8 cellular contexts compared by ENCODE assay signal in genomic region chr6:27757307-27757706, GRCh38.
DNase-seq lines count a peak whose midpoint lies in the region; ATAC-seq and TF ChIP-seq lines count a peak whose summit lies in the region.

No MANE protein-coding gene starts in this region.

- H3K9me2 ChIP-seq in SK-N-SH = no peaks in the 10 kb centered on the region

- H3K4me3 ChIP-seq in esophagus muscularis mucosa (peak overlapping the region; percentile 22 to 35 (median 32)), skeletal muscle cell (ENCODE audit: low read depth, low read length) (peak overlapping the region; percentile 38), SK-N-SH (ENCODE audit: low read depth in 2 of 2, low read length in 1 of 2) (no peak overlapping the region), BE2C (ENCODE audit: low read depth, low read length) (no peak overlapping the region)

- H3K9ac ChIP-seq in SK-N-SH = no peak overlapping the region

- WGBS in esophagus muscularis mucosa = 25% methylated on average over 25 of the region's 30 CpGs
- 90% methylated on average over 29 of the region's 30 CpGs for WGBS in SK-N-SH (ENCODE audit: low lambda C conversion rate)

- H3K36me3 ChIP-seq in esophagus muscularis mucosa (no peaks in the 10 kb centered on the region), SK-N-SH (replicated peaks in 1 of 2; ENCODE audit: control insufficient read depth in 1 of 2, insufficient read depth in 2 of 2, low read length in 1 of 2) (no peaks in the 10 kb centered on the region), BE2C (no peaks in the 10 kb centered on the region)

- no peaks in the 10 kb centered on the region for H4K20me1 ChIP-seq in SK-N-SH (ENCODE audit: insufficient read depth)

- H3K9me3 ChIP-seq in esophagus muscularis mucosa (no peaks in the 10 kb centered on the region), SK-N-SH (no peaks in the 10 kb centered on the region), BE2C (no peaks in the 10 kb centered on the region)

- H3F3A ChIP-seq in SK-N-SH (replicated peaks; ENCODE audit: insufficient read depth) = peaks cover 9% of the 10 kb centered on the region

- intact Hi-C loops in esophagus muscularis mucosa (cut with DNase I) = loop anchor here (10.0 kb wide), 1 partner anchor 383 kb away; no protein-coding TSS in a partner anchor

- TF ChIP-seq POLR2A in esophagus muscularis mucosa (IDR thresholded peaks at IDR 0.05; ENCODE audit: low read depth) = no peak

- no peak for TF ChIP-seq EP300 in esophagus muscularis mucosa (IDR thresholded peaks at IDR 0.05)
- no peak for TF ChIP-seq EP300 in SK-N-SH (IDR thresholded peaks at IDR 0.05; ENCODE audit: borderline replicate concordance in 1 of 2, low read depth in 1 of 2, low read length in 1 of 2)

- H3K4me1 ChIP-seq in esophagus muscularis mucosa (peaks cover 3 to 17% (median 14%) of the 10 kb centered on the region in 4 donors), SK-N-SH (ENCODE audit: control insufficient read depth in 1 of 2, insufficient read depth in 2 of 2, low read depth in 1 of 2, low read length in 1 of 2) (no peaks in the 10 kb centered on the region; a peak in 1 of 4 replicates), BE2C (no peaks in the 10 kb centered on the region)

- POLR2A ChIA-PET in SK-N-SH (lab: Yijun Ruan, JAX) = no interaction called here

- H3K4me2 ChIP-seq in SK-N-SH = no peak overlapping the region

- no peak for TF ChIP-seq CTCF in esophagus muscularis mucosa (IDR thresholded peaks at IDR 0.05)
- TF ChIP-seq CTCF in SK-N-SH (IDR thresholded peaks at IDR 0.05) = no peak
- TF ChIP-seq CTCF in BE2C (IDR thresholded peaks at IDR 0.05; ENCODE audit: low read depth, low read length) = no peak

- ATAC-seq in HG02759 (IDR thresholded peaks at IDR 0.05; ENCODE audit: unreplicated experiment) = peak; percentile 27

- H3K27me3 ChIP-seq in esophagus muscularis mucosa = peaks cover 0 to 64% (median 10%) of the 10 kb centered on the region in 4 donors
- no peaks in the 10 kb centered on the region; the same call in 1 of the 2 replicates for H3K27me3 ChIP-seq in SK-N-SH (ENCODE audit: insufficient read depth)
- H3K27me3 ChIP-seq in BE2C = no peaks in the 10 kb centered on the region

- TF ChIP-seq RAD21 in SK-N-SH (IDR thresholded peaks at IDR 0.05; ENCODE audit: low read length) = no peak

- H3K79me2 ChIP-seq in SK-N-SH (ENCODE audit: insufficient read depth) = no peaks in the 10 kb centered on the region

- H3K27ac ChIP-seq in esophagus muscularis mucosa (replicated peaks in 1 of 4) (no peak overlapping the region), SK-N-SH (ENCODE audit: low read depth in 2 of 2, low read length in 1 of 2) (no peak overlapping the region)

- CTCF ChIA-PET in SK-N-SH (lab: Yijun Ruan, JAX) = interaction anchor here (4.3 kb wide), 1 partner anchor 14 kb away, joined by 28 read pairs; no protein-coding TSS in a partner anchor

- no peak overlapping the region for H2AFZ ChIP-seq in SK-N-SH (ENCODE audit: low read depth)

- peak in 2 of 3 experiments; percentile 25 to 27 for DNase-seq in activated CD8-positive, alpha-beta memory T cell treated with anti-CD3 and anti-CD28 coated beads for 48 hours (ENCODE audit: low read depth in 2 of 3, low spot score in 2 of 3)
- DNase-seq in esophagus muscularis mucosa (ENCODE audit: extremely low spot score) = no peak
- DNase-seq in skeletal muscle cell (ENCODE audit: low read depth) = no peak
- DNase-seq in NCI-H1092 treated with DMSO at 0.1 percent for 48 hours (lab: John Stamatoyannopoulos, UW) = no peak
- DNase-seq in GDM1 (lab: John Stamatoyannopoulos, UW) = no peak
- DNase-seq in SK-N-SH = no peak
- DNase-seq in BE2C = no peak

TF ChIP-seq in SK-N-SH, 30 proteins besides CTCF, POLR2A, EP300 and RAD21:
- TF ChIP-seq TAF1 (IDR thresholded peaks at IDR 0.05; ENCODE audit: borderline replicate concordance, low read depth, low read length) (no peak), ELF1 (IDR thresholded peaks at IDR 0.05) (no peak), POLR2AphosphoS5 (IDR thresholded peaks at IDR 0.05; ENCODE audit: low read depth, low read length) (no peak), RCOR1 (IDR thresholded peaks at IDR 0.05; ENCODE audit: low read length) (no peak), NFIC (IDR thresholded peaks at IDR 0.05; ENCODE audit: borderline replicate concordance) (no peak), MEF2A (IDR thresholded peaks at IDR 0.05; ENCODE audit: borderline replicate concordance, low read depth) (no peak), ZBTB33 (IDR thresholded peaks at IDR 0.05; ENCODE audit: borderline replicate concordance, low read depth) (no peak), CHD2 (IDR thresholded peaks at IDR 0.05; ENCODE audit: low read length, partially characterized antibody) (no peak), SIN3A (IDR thresholded peaks at IDR 0.05; ENCODE audit: borderline replicate concordance, low read depth, low read length) (no peak), MXI1 (IDR thresholded peaks at IDR 0.05; ENCODE audit: low read depth, low read length) (no peak)
- TF ChIP-seq, protein P1, sequence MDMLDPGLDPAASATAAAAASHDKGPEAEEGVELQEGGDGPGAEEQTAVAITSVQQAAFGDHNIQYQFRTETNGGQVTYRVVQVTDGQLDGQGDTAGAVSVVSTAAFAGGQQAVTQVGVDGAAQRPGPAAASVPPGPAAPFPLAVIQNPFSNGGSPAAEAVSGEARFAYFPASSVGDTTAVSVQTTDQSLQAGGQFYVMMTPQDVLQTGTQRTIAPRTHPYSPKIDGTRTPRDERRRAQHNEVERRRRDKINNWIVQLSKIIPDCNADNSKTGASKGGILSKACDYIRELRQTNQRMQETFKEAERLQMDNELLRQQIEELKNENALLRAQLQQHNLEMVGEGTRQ (IDR thresholded peaks at IDR 0.05; ENCODE audit: borderline replicate concordance, low read depth, low read length) = no peak
- TF ChIP-seq, protein P2, sequence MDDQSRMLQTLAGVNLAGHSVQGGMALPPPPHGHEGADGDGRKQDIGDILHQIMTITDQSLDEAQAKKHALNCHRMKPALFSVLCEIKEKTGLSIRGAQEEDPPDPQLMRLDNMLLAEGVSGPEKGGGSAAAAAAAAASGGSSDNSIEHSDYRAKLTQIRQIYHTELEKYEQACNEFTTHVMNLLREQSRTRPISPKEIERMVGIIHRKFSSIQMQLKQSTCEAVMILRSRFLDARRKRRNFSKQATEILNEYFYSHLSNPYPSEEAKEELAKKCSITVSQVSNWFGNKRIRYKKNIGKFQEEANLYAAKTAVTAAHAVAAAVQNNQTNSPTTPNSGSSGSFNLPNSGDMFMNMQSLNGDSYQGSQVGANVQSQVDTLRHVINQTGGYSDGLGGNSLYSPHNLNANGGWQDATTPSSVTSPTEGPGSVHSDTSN (IDR thresholded peaks at IDR 0.05) = no peak

Comparison
In these comparisons a context has a peak if more than half of its experiments do, and no peak if none do; other contexts are left out.
1. DNase-seq: peak in activated CD8-positive, alpha-beta memory T cell treated with anti-CD3 and anti-CD28 coated beads for 48 hours (2 of 3); none in esophagus muscularis mucosa (single experiment), skeletal muscle cell (single experiment), NCI-H1092 treated with DMSO at 0.1 percent for 48 hours (single experiment), GDM1 (single experiment), SK-N-SH (single experiment) and BE2C (single experiment).
2. H3K4me3 ChIP-seq: peak in esophagus muscularis mucosa (4 of 4) and skeletal muscle cell (single experiment); none in SK-N-SH (0 of 2) and BE2C (single experiment).